Comparison of ENCODE assay signal across 1 cellular context in the genomic region with DNA sequence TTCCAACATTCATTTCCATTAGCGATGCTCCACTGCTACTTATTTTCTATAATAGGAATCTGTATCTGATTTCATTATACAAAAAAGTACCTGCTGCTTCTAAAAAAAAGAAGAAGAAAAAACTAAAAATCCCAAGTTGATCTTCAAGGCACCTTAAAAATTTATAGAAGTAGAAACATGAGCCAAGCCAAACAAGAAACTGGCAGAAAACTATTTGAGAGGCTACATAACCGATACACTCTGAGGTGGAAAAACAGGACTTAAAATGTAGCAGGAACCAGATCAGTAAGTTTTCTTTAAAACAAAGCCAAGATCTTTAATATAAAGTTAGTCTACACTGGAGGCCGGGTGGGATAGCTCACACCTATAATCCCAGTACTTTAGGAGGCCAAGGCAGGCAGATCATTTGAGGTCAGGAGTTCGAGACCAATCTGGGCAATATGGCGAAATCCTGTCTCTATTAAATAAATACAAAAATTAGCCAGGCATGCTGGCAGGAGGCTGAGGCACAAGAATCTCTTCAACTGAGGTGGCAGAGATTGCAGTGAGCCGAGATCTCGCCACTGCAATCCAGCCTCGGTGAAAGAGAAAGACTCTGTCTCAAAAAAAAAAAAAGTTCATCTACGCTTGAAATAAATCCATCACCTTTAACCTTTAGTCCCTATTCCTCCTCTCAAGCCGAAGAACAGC.
TF ChIP-seq lines count a peak whose summit lies in the region.

No MANE protein-coding gene starts in this region.

TF ChIP-seq in IMR-90, 13 proteins besides CTCF, POLR2A, EP300 and RAD21 (continued from another document):
- no peak for TF ChIP-seq MXI1 (IDR thresholded peaks at IDR 0.05; ENCODE audit: borderline replicate concordance, low read depth, low read length)
- TF ChIP-seq MAZ (IDR thresholded peaks at IDR 0.05; ENCODE audit: borderline replicate concordance, low read depth, low read length), result no peak
- TF ChIP-seq MAFK (IDR thresholded peaks at IDR 0.05; ENCODE audit: low read depth, low read length), result no peak
